Comparison of ENCODE assay signal across 8 cellular contexts in the genomic region with DNA sequence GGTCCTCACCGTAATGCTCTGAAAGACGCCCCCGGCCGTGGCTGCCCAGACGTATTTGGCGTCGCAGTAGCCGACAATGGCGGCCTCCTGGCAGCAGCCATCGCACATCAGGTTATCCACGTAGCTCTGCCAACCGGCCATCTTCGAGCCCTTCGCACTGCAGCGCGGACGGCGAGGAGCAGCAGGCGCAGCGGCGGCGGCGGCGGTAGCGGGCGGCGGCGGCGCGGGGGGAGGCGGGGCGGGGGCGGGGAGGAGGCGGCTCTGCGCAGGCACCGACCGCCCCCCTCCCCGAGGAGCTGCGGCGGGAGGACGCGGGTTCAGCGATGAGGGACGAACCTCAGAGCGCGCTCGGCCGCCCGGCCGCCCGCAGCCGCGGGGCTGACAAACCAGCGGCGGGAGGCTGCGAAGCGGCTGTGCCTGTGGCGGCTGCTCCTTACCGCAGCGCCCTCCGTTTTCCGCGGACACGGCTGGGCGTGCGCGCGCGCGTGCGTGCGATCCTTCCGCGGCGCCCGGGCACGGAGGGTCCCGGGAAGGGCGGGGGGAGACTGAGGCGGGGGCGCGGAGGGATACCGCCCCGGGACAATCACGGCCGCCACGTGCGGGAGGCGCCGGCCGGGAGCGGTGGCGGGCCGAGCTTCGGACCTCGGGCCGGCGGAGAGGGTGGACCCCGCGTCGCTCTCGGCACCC. TPM values are rescaled to one million over a fixed set of nuclear protein-coding genes. Genes with fewer than 3 reads are reported as not detected.
A peak's percentile ranks its signal among the peaks of the same experiment; 100 is the strongest.
DNase-seq lines count a peak whose midpoint lies in the region; ATAC-seq and TF ChIP-seq lines count a peak whose summit lies in the region.

Gene PFN2 (minus strand): TSS at position 180 of the 687 bp plus-strand sequence. CDS start 39 bp downstream, at position 141.

- in situ Hi-C loops in endometrial microvascular endothelial cells (cut with HindIII; ENCODE audit: inconsistent ontology term, low pct_unique_long_range_greater_than_20kb, low sequenced_read_pairs) = no loop called here

- POLR2A ChIA-PET in A673 (lab: Charles Lee; ENCODE audit: low non-redundant PET) = no interaction called here

- no peaks in the 10 kb centered on the region for H3K9me3 ChIP-seq in A673 (ENCODE audit: low read depth, low read length, poor library complexity, severe bottlenecking)

- peaks cover 22% of the 10 kb centered on the region for H3K36me3 ChIP-seq in A673 (ENCODE audit: insufficient read depth, low read length, poor library complexity, severe bottlenecking)

- peaks cover 22% of the 10 kb centered on the region for H3K4me1 ChIP-seq in A673 (ENCODE audit: insufficient read depth, low read length, poor library complexity, severe bottlenecking)

- no peaks in the 10 kb centered on the region for H3K27me3 ChIP-seq in A673 (replicated peaks; ENCODE audit: insufficient read depth, low read depth, low read length, poor library complexity)

- DNase-seq in A673 (ENCODE audit: low spot score) = peak; percentile 94
- DNase-seq in NCI-H526 (lab: John Stamatoyannopoulos, UW) = peak; percentile 75 to 98
- peak; percentile 69 for DNase-seq in activated CD8-positive, alpha-beta memory T cell treated with anti-CD3 and anti-CD28 coated beads, Interleukin-2, amount 50 U/mL, for 48 hours
- no peak for DNase-seq in mesenteric fat pad (ENCODE audit: low spot score)
- DNase-seq in stimulated activated CD8-positive, alpha-beta memory T cell treated with anti-CD3 and anti-CD28 coated beads, Interleukin-12 subunit alpha, Interleukin-12 subunit beta, amount 100 ng/mL, for 4 hours (ENCODE audit: low read depth) = peak; percentile 35

- TF ChIP-seq CTCF in A673 (conservative IDR thresholded peaks at IDR 0.05; ENCODE audit: low read depth, low read length) = no peak

- ATAC-seq in GM18867 (IDR thresholded peaks at IDR 0.05; ENCODE audit: unreplicated experiment) (peak; percentile 49), HG03108 (IDR thresholded peaks at IDR 0.05; ENCODE audit: unreplicated experiment) (peak; percentile 22)

- H3K27ac ChIP-seq in A673 (ENCODE audit: low read depth, low read length, poor library complexity, severe bottlenecking) = peak within 1 kb of the TSS; percentile 95

- H3K4me3 ChIP-seq in A673 (ENCODE audit: low read depth, low read length, poor library complexity, severe bottlenecking) = peak within 1 kb of the TSS; percentile 83

- intact Hi-C loops in A673 (cut with micrococcal nuclease; ENCODE audit: unreplicated experiment) = no loop called here

- CTCF ChIA-PET in A673 (lab: Charles Lee) = no interaction called here

- BruUV-seq in A673 (replicated peaks; lab: Mats Ljungman, UMichigan) = no TSS peak

RNA-seq across cellular contexts. Expression of gene PFN2, which starts in this region (rescaled TPM):
- 361 and 374 TPM in 2 replicates for total RNA-seq in A673 (2021)
- 33.1 TPM for total RNA-seq in endometrial microvascular endothelial cells (ENCODE audit: inconsistent ontology term)
- 33.9 TPM for total RNA-seq in mesenteric fat pad

Comparison
In these comparisons a context has a peak if more than half of its experiments do, and no peak if none do; other contexts are left out.
1. RNA of gene PFN2 (total RNA-seq): 361 to 374 TPM in A673; 33.9 TPM in mesenteric fat pad (single experiment) and 33.1 TPM in endometrial microvascular endothelial cells (single experiment); every median in the first group is over 10 times any median in the second.